Comparison of ENCODE assay signal across 1 cellular context in the genomic region with DNA sequence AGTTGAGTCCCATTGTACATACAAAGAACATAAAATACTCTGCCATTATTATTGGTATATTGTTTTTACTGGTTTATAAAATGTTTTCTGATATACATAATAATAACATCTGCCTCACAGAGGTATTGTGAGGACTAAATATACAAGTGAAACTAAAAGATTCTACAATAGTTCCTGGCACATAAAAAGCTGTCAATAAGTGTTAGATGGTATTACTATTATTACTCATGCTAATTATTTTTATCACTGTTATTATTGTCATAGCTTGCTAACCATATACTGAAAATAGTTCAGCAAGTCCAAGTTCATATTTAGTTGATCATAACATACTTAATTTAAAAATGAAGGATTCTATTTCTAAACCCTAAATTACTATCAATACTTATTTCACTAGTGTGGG.
A peak's percentile ranks its signal among the peaks of the same experiment; 100 is the strongest.
TF ChIP-seq lines count a peak whose summit lies in the region.

No MANE protein-coding gene starts in this region.

TF ChIP-seq in GM12878, 131 proteins besides CTCF, POLR2A, EP300 and RAD21 (continued from another document):
- TF ChIP-seq ATF7 (IDR thresholded peaks at IDR 0.05; ENCODE audit: low read depth) (0 out of 2 replicates have a peak, but pooled peaks have one; percentile 12), RELA (IDR thresholded peaks at IDR 0.05; ENCODE audit: borderline replicate concordance, partially characterized antibody) (no peak), POU2F2 (IDR thresholded peaks at IDR 0.05; ENCODE audit: borderline replicate concordance, low read depth, low read length) (no peak), GABPA (IDR thresholded peaks at IDR 0.05; ENCODE audit: low read depth) (no peak), POLR2AphosphoS5 (IDR thresholded peaks at IDR 0.05; ENCODE audit: low read length) (no peak), ZNF384 (IDR thresholded peaks at IDR 0.05; ENCODE audit: borderline replicate concordance, low read depth, low read length) (no peak), JUNB (IDR thresholded peaks at IDR 0.05) (peak; percentile 45), BHLHE40 (IDR thresholded peaks at IDR 0.05; ENCODE audit: borderline replicate concordance in 1 of 2, low read depth in 2 of 2, low read length in 1 of 2) (no peak)
- TF ChIP-seq, protein P1, sequence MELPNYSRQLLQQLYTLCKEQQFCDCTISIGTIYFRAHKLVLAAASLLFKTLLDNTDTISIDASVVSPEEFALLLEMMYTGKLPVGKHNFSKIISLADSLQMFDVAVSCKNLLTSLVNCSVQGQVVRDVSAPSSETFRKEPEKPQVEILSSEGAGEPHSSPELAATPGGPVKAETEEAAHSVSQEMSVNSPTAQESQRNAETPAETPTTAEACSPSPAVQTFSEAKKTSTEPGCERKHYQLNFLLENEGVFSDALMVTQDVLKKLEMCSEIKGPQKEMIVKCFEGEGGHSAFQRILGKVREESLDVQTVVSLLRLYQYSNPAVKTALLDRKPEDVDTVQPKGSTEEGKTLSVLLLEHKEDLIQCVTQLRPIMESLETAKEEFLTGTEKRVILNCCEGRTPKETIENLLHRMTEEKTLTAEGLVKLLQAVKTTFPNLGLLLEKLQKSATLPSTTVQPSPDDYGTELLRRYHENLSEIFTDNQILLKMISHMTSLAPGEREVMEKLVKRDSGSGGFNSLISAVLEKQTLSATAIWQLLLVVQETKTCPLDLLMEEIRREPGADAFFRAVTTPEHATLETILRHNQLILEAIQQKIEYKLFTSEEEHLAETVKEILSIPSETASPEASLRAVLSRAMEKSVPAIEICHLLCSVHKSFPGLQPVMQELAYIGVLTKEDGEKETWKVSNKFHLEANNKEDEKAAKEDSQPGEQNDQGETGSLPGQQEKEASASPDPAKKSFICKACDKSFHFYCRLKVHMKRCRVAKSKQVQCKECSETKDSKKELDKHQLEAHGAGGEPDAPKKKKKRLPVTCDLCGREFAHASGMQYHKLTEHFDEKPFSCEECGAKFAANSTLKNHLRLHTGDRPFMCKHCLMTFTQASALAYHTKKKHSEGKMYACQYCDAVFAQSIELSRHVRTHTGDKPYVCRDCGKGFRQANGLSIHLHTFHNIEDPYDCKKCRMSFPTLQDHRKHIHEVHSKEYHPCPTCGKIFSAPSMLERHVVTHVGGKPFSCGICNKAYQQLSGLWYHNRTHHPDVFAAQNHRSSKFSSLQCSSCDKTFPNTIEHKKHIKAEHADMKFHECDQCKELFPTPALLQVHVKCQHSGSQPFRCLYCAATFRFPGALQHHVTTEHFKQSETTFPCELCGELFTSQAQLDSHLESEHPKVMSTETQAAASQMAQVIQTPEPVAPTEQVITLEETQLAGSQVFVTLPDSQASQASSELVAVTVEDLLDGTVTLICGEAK (IDR thresholded peaks at IDR 0.05; ENCODE audit: borderline replicate concordance) = no peak
- TF ChIP-seq, protein P2, sequence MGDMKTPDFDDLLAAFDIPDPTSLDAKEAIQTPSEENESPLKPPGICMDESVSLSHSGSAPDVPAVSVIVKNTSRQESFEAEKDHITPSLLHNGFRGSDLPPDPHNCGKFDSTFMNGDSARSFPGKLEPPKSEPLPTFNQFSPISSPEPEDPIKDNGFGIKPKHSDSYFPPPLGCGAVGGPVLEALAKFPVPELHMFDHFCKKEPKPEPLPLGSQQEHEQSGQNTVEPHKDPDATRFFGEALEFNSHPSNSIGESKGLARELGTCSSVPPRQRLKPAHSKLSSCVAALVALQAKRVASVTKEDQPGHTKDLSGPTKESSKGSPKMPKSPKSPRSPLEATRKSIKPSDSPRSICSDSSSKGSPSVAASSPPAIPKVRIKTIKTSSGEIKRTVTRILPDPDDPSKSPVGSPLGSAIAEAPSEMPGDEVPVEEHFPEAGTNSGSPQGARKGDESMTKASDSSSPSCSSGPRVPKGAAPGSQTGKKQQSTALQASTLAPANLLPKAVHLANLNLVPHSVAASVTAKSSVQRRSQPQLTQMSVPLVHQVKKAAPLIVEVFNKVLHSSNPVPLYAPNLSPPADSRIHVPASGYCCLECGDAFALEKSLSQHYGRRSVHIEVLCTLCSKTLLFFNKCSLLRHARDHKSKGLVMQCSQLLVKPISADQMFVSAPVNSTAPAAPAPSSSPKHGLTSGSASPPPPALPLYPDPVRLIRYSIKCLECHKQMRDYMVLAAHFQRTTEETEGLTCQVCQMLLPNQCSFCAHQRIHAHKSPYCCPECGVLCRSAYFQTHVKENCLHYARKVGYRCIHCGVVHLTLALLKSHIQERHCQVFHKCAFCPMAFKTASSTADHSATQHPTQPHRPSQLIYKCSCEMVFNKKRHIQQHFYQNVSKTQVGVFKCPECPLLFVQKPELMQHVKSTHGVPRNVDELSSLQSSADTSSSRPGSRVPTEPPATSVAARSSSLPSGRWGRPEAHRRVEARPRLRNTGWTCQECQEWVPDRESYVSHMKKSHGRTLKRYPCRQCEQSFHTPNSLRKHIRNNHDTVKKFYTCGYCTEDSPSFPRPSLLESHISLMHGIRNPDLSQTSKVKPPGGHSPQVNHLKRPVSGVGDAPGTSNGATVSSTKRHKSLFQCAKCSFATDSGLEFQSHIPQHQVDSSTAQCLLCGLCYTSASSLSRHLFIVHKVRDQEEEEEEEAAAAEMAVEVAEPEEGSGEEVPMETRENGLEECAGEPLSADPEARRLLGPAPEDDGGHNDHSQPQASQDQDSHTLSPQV (IDR thresholded peaks at IDR 0.05) = no peak
- TF ChIP-seq, protein P3, sequence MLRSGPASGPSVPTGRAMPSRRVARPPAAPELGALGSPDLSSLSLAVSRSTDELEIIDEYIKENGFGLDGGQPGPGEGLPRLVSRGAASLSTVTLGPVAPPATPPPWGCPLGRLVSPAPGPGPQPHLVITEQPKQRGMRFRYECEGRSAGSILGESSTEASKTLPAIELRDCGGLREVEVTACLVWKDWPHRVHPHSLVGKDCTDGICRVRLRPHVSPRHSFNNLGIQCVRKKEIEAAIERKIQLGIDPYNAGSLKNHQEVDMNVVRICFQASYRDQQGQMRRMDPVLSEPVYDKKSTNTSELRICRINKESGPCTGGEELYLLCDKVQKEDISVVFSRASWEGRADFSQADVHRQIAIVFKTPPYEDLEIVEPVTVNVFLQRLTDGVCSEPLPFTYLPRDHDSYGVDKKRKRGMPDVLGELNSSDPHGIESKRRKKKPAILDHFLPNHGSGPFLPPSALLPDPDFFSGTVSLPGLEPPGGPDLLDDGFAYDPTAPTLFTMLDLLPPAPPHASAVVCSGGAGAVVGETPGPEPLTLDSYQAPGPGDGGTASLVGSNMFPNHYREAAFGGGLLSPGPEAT (IDR thresholded peaks at IDR 0.05; ENCODE audit: low read depth) = no peak
- TF ChIP-seq, protein P4, sequence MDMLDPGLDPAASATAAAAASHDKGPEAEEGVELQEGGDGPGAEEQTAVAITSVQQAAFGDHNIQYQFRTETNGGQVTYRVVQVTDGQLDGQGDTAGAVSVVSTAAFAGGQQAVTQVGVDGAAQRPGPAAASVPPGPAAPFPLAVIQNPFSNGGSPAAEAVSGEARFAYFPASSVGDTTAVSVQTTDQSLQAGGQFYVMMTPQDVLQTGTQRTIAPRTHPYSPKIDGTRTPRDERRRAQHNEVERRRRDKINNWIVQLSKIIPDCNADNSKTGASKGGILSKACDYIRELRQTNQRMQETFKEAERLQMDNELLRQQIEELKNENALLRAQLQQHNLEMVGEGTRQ (IDR thresholded peaks at IDR 0.05; ENCODE audit: borderline replicate concordance, low read depth, low read length) = no peak
